ENCODE assay signal across 1 cellular context in genomic region chr2:238141541-238142318, GRCh38.
TF ChIP-seq lines count a peak whose summit lies in the region.

No MANE protein-coding gene starts in this region.

TF ChIP-seq in K562, 482 proteins besides CTCF, POLR2A, EP300 and RAD21:
- TF ChIP-seq ZFP36 (IDR thresholded peaks at IDR 0.05; ENCODE audit: low read depth, low read length, partially characterized antibody): peak; percentile 91
- TF ChIP-seq ZNF408 (CRISPR knock-in tag; IDR thresholded peaks at IDR 0.05; ENCODE audit: low read depth): no peak
